Comparison of ENCODE assay signal across 13 cellular contexts in the genomic region with DNA sequence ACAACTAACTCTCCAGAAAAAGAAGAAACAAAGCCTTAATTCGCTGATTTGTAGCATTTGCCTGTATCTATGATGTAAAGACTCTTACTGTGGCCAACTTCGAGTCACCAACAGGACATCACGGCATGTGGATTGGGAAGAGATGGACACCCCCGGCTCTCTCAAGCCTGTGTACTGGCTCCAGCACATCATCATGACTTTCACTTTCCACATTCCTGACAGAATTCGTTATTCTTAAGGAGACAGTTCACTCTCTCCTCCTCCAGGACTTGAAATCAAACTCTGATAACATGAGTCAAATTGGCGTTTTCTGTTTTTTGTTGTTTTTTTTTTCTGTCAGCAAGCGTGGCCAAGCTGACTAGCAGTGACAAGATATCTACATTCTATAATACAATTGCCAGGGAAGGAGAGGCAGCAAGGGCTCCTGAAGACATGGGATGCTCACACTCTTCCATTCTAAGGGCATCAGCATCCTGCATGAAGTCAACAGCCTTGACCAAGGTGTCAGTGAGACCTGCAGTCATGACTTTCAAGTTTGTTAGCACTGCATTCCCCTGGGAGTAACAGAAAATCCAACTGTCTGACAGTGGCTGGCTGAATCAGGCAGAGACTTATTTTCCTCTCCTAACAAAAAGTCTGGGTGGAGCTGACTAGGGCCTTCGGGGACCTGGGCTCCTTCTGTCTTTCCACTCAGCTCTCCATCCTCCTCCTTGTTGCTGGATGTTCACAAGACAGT. TPM values are rescaled to one million over a fixed set of nuclear protein-coding genes. Genes with fewer than 3 reads are reported as not detected.
DNase-seq lines count a peak whose midpoint lies in the region; ATAC-seq and TF ChIP-seq lines count a peak whose summit lies in the region.
"Had no signal": no experiment of that assay in that cellular context is flagged by ENCODE, and none has a peak within 500 bp of the region (broad histone marks: within the 10 kb centered on the region; RNA-seq: fewer than 3 reads in every experiment).

No MANE protein-coding gene starts in this region.

- peaks cover 50% of the 10 kb centered on the region for H3K4me1 Mint-ChIP-seq in activated T-helper 2 cell treated with anti-CD3 and anti-CD28 coated beads, Interferon-gamma antibody, Interleukin-2, Interleukin-4, amounts not matched to agents 10 μg/mL and 5 μg/mL and 100 μg/mL, durations not matched to agents 14 hours and 24 hours and 36 hours (ENCODE audit: low read depth)
- peaks cover 17% of the 10 kb centered on the region for H3K4me1 Mint-ChIP-seq in glutamatergic neuron (ENCODE audit: low read depth, unreplicated experiment)

- H3K4me1 ChIP-seq in heart left ventricle (peaks cover 0 to 43% (median 25%) of the 10 kb centered on the region in 12 donors), skeletal muscle tissue (ENCODE audit: control insufficient read depth in 3 of 3, insufficient read depth in 3 of 3, low read length in 3 of 3) (peaks cover 4 to 13% (median 4%) of the 10 kb centered on the region in 3 donors), prostate gland (replicated peaks) (peaks cover 5% of the 10 kb centered on the region)
- H3K4me1 ChIP-seq: foreskin keratinocyte had no signal

- H3K9me3 Mint-ChIP-seq in activated T-helper 2 cell treated with anti-CD3 and anti-CD28 coated beads, Interferon-gamma antibody, Interleukin-2, Interleukin-4, amounts not matched to agents 10 μg/mL and 5 μg/mL and 100 μg/mL, durations not matched to agents 14 hours and 24 hours and 36 hours = no peaks in the 10 kb centered on the region
- peaks cover 2% of the 10 kb centered on the region for H3K9me3 Mint-ChIP-seq in glutamatergic neuron (ENCODE audit: unreplicated experiment)

- H3K27me3 Mint-ChIP-seq in activated T-helper 2 cell treated with anti-CD3 and anti-CD28 coated beads, Interferon-gamma antibody, Interleukin-2, Interleukin-4, amounts not matched to agents 10 μg/mL and 5 μg/mL and 100 μg/mL, durations not matched to agents 14 hours and 24 hours and 36 hours (ENCODE audit: low read depth) = no peaks in the 10 kb centered on the region
- no peaks in the 10 kb centered on the region for H3K27me3 Mint-ChIP-seq in glutamatergic neuron (ENCODE audit: unreplicated experiment)

- peak in 3 of 4 donors; percentile 22 to 56 (median 49) for ATAC-seq in heart left ventricle
- ATAC-seq in GM21619 (IDR thresholded peaks at IDR 0.05; ENCODE audit: unreplicated experiment) = no peak
- ATAC-seq: foreskin keratinocyte, Panc1 had no signal

- H3K4me3 Mint-ChIP-seq in activated T-helper 2 cell treated with anti-CD3 and anti-CD28 coated beads, Interferon-gamma antibody, Interleukin-2, Interleukin-4, amounts not matched to agents 10 μg/mL and 5 μg/mL and 100 μg/mL, durations not matched to agents 14 hours and 24 hours and 36 hours (ENCODE audit: low read depth) = no peak overlapping the region
- H3K4me3 Mint-ChIP-seq in glutamatergic neuron (ENCODE audit: unreplicated experiment) = no peak overlapping the region
- H3K4me3 Mint-ChIP-seq: neural crest cell had no signal

- H3K36me3 Mint-ChIP-seq in activated T-helper 2 cell treated with anti-CD3 and anti-CD28 coated beads, Interferon-gamma antibody, Interleukin-2, Interleukin-4, amounts not matched to agents 10 μg/mL and 5 μg/mL and 100 μg/mL, durations not matched to agents 14 hours and 24 hours and 36 hours (ENCODE audit: low read depth) = peaks cover 4% of the 10 kb centered on the region
- H3K36me3 Mint-ChIP-seq in glutamatergic neuron (ENCODE audit: unreplicated experiment) = no peaks in the 10 kb centered on the region

- 32 to 42% (median 36%) methylated on average over 7 to 8 of the region's 8 CpGs for WGBS in heart left ventricle, 4 donors
- 49% methylated on average over 8 of the region's 8 CpGs for WGBS in prostate gland

- TF ChIP-seq CTCF in heart left ventricle (IDR thresholded peaks at IDR 0.05) = no peak
- no peak for TF ChIP-seq CTCF in prostate gland (IDR thresholded peaks at IDR 0.05)
- TF ChIP-seq CTCF in glutamatergic neuron (IDR thresholded peaks at IDR 0.05; ENCODE audit: partially characterized antibody, unreplicated experiment) = no peak

- H3K9me3 ChIP-seq in heart left ventricle = no peaks in the 10 kb centered on the region
- H3K9me3 ChIP-seq in skeletal muscle tissue (ENCODE audit: control insufficient read depth in 3 of 3, low read length in 3 of 3) = no peaks in the 10 kb centered on the region
- H3K9me3 ChIP-seq in prostate gland = no peaks in the 10 kb centered on the region
- H3K9me3 ChIP-seq: MG63 had no signal

- TF ChIP-seq POLR2A in heart left ventricle (IDR thresholded peaks at IDR 0.05) (no peak), prostate gland (IDR thresholded peaks at IDR 0.05) (no peak)

- H3K27me3 ChIP-seq in heart left ventricle (no peaks in the 10 kb centered on the region), skeletal muscle tissue (ENCODE audit: control insufficient read depth in 3 of 3, insufficient read depth in 3 of 3, low read length in 3 of 3) (no peaks in the 10 kb centered on the region), prostate gland (replicated peaks; ENCODE audit: insufficient read depth) (no peaks in the 10 kb centered on the region)
- H3K27me3 ChIP-seq: foreskin keratinocyte, MG63 had no signal

- H3K4me3 ChIP-seq in heart left ventricle = peak overlapping the region in 7 of 12 donors; percentile 11 to 39 (median 21)
- H3K4me3 ChIP-seq in skeletal muscle tissue (ENCODE audit: low read length in 3 of 3) = no peak overlapping the region
- no peak overlapping the region for H3K4me3 ChIP-seq in prostate gland
- H3K4me3 ChIP-seq: MG63 had no signal

- H3K36me3 ChIP-seq in heart left ventricle = no peaks in the 10 kb centered on the region
- no peaks in the 10 kb centered on the region for H3K36me3 ChIP-seq in skeletal muscle tissue (ENCODE audit: control insufficient read depth in 3 of 3, insufficient read depth in 3 of 3, low read length in 3 of 3)
- no peaks in the 10 kb centered on the region for H3K36me3 ChIP-seq in prostate gland
- H3K36me3 ChIP-seq: MG63 had no signal

- peak overlapping the region; percentile 58 to 88 (median 84) for H3K27ac ChIP-seq in heart left ventricle
- H3K27ac ChIP-seq in skeletal muscle tissue (ENCODE audit: low read depth, low read length) = peak overlapping the region; percentile 39
- H3K27ac ChIP-seq in prostate gland = peak overlapping the region in 1 of 2 donors; percentile 1
- H3K27ac ChIP-seq: foreskin keratinocyte had no signal

- H3K27ac Mint-ChIP-seq in activated T-helper 2 cell treated with anti-CD3 and anti-CD28 coated beads, Interferon-gamma antibody, Interleukin-2, Interleukin-4, amounts not matched to agents 10 μg/mL and 5 μg/mL and 100 μg/mL, durations not matched to agents 14 hours and 24 hours and 36 hours = peak overlapping the region; percentile 81
- no peak overlapping the region for H3K27ac Mint-ChIP-seq in glutamatergic neuron (ENCODE audit: unreplicated experiment)

- H3K9ac ChIP-seq in skeletal muscle tissue (ENCODE audit: low read depth in 1 of 3, low read length in 3 of 3) = no peak overlapping the region

- intact Hi-C loops in activated T-helper 2 cell treated with anti-CD3 and anti-CD28 coated beads, Interferon-gamma antibody, Interleukin-2, Interleukin-4, amounts not matched to agents 10 μg/mL and 5 μg/mL and 100 μg/mL, durations not matched to agents 14 hours and 24 hours and 36 hours (cut with micrococcal nuclease) = no loop called here
- intact Hi-C loops in heart left ventricle (cut with DNase I) = loop anchor here in 3 of 10 donors (2.0 to 10.0 kb wide), 3 partner anchors 45 to 108 kb away; no protein-coding TSS in a partner anchor
- intact Hi-C loops in prostate gland (cut with DNase I) = no loop called here

- DNase-seq in ELR (ENCODE audit: low read depth) (peak; percentile 58), heart left ventricle (no peak), prostate gland (ENCODE audit: low spot score) (no peak), glutamatergic neuron (no peak), middle frontal gyrus (ENCODE audit: extremely low spot score, low spot score) (no peak)
- no peak for DNase-seq in activated T-helper 2 cell treated with anti-CD3 and anti-CD28 coated beads, Interferon-gamma antibody, Interleukin-2, Interleukin-4, amounts not matched to agents 10 μg/mL and 5 μg/mL and 100 μg/mL, durations not matched to agents 14 hours and 24 hours and 36 hours (ENCODE audit: low spot score)
- DNase-seq: foreskin keratinocyte, GDM1 had no signal

RNA-seq across cellular contexts. Expression of gene TRAF3IP3, which starts 13.3 kb away (rescaled TPM):
- total RNA-seq in activated T-helper 2 cell treated with anti-CD3 and anti-CD28 coated beads, Interferon-gamma antibody, Interleukin-2, Interleukin-4, amounts not matched to agents 10 μg/mL and 5 μg/mL and 100 μg/mL, durations not matched to agents 14 hours and 24 hours and 36 hours = 386 and 390 TPM in 2 replicates
- total RNA-seq in heart left ventricle (10 to 100 TPM in 1 of 9 donors, 1 to 10 TPM in 2, under 1 TPM in 5, not detected in 1; 0.16 to 10.6 (median 0.91) TPM), skeletal muscle tissue (1.0 TPM), prostate gland (1 to 10 TPM in 1 of 2 donors, under 1 TPM in 1; 0.73 to 1.6 TPM), glutamatergic neuron (ENCODE audit: unreplicated experiment) (not detected)
- polyA plus RNA-seq in heart left ventricle = under 1 TPM; 0.34 to 0.57 TPM
- total RNA-seq: foreskin keratinocyte, neural crest cell had no signal

RNA-seq across cellular contexts. Expression of gene HSD11B1, which starts 37.9 kb away (rescaled TPM):
- total RNA-seq in activated T-helper 2 cell treated with anti-CD3 and anti-CD28 coated beads, Interferon-gamma antibody, Interleukin-2, Interleukin-4, amounts not matched to agents 10 μg/mL and 5 μg/mL and 100 μg/mL, durations not matched to agents 14 hours and 24 hours and 36 hours = 8.2 and 8.6 TPM in 2 replicates
- total RNA-seq in heart left ventricle (10 to 100 TPM in 2 of 9 donors, 1 to 10 TPM in 7; 1.7 to 36.1 (median 3.6) TPM), skeletal muscle tissue (not detected), prostate gland (10 to 100 TPM in 1 of 2 donors, 1 to 10 TPM in 1; 9.3 to 29.1 TPM), glutamatergic neuron (ENCODE audit: unreplicated experiment) (not detected)
- polyA plus RNA-seq in heart left ventricle = 1 to 10 TPM; 1.2 to 3.6 TPM
- total RNA-seq: neural crest cell had no signal

RNA-seq across cellular contexts. Expression of gene C1orf74, which starts 41.8 kb away (rescaled TPM):
- total RNA-seq in activated T-helper 2 cell treated with anti-CD3 and anti-CD28 coated beads, Interferon-gamma antibody, Interleukin-2, Interleukin-4, amounts not matched to agents 10 μg/mL and 5 μg/mL and 100 μg/mL, durations not matched to agents 14 hours and 24 hours and 36 hours = 2.8 and 3.0 TPM in 2 replicates
- total RNA-seq in heart left ventricle = 1 to 10 TPM; 1.6 to 2.6 (median 2.4) TPM
- polyA plus RNA-seq in heart left ventricle = 1 to 10 TPM; 1.1 to 1.3 TPM
- total RNA-seq in skeletal muscle tissue = 3.7 TPM
- total RNA-seq in prostate gland = 1 to 10 TPM; 5.0 to 6.8 TPM
- 2.3 TPM for total RNA-seq in glutamatergic neuron (ENCODE audit: unreplicated experiment)

Comparison
In these comparisons a context has a peak if more than half of its experiments do, and no peak if none do; other contexts are left out.
1. H3K4me3 ChIP-seq: peak in heart left ventricle (7 of 12); none in skeletal muscle tissue (0 of 3) and prostate gland (0 of 2).
2. RNA of gene TRAF3IP3, which starts 13.3 kb away (total RNA-seq): 386 to 390 TPM in activated T-helper 2 cell treated with anti-CD3 and anti-CD28 coated beads, Interferon-gamma antibody, Interleukin-2, Interleukin-4, amounts not matched to agents 10 μg/mL and 5 μg/mL and 100 μg/mL, durations not matched to agents 14 hours and 24 hours and 36 hours; 0.73 to 1.6 TPM in prostate gland, 1.0 TPM in skeletal muscle tissue (single experiment), 0.16 to 10.6 TPM in heart left ventricle and not detected in glutamatergic neuron (single experiment); every median in the first group is over 10 times any median in the second.